ENCODE assay signal across 18 cellular contexts in genomic region chr15:86493884-86494283, GRCh38.
"Had no signal": no experiment of that assay in that cellular context is flagged by ENCODE, and none has a peak within 500 bp of the region (broad histone marks: within the 10 kb centered on the region; RNA-seq: fewer than 3 reads in every experiment).

No MANE protein-coding gene starts in this region.

- H3K4me3 ChIP-seq: K562, MG63, SJSA1, SK-N-MC had no signal

- H3K36me3 Mint-ChIP-seq: IgD-negative memory B cell had no signal

- H3K36me3 ChIP-seq: MG63, SJSA1 had no signal

- H3K4me3 Mint-ChIP-seq: IgD-negative memory B cell had no signal

- H3K4me1 ChIP-seq: SJSA1 had no signal

- H3K9me3 ChIP-seq: MG63, SJSA1 had no signal

- DNase-seq: Kasumi-1, MG63, NCI-H1092 treated with DMSO at 0.1 percent for 48 hours, NCI-H1436, NCI-H187, NCI-H2029, NCI-H2227 treated with DMSO at 0.1 percent for 48 hours, NCI-H524, NCI-H69, NCI-H774, Right ventricle myocardium superior, RPMI8226, SIG-M5 had no signal

- H3K27ac ChIP-seq: KMS-11, SJSA1, SK-N-MC had no signal

- ATAC-seq: K562 had no signal

- H3K27me3 Mint-ChIP-seq: IgD-negative memory B cell had no signal

- H3K27ac Mint-ChIP-seq: IgD-negative memory B cell had no signal

- H3K4me1 Mint-ChIP-seq: IgD-negative memory B cell had no signal
